ENCODE assay signal across 5 cellular contexts in genomic region chr7:4078580-4078979, GRCh38.
"Had no signal": no experiment of that assay in that cellular context is flagged by ENCODE, and none has a peak within 500 bp of the region (broad histone marks: within the 10 kb centered on the region; RNA-seq: fewer than 3 reads in every experiment).

No MANE protein-coding gene starts in this region.

- H3K9ac ChIP-seq: GM23248 had no signal

- H3K36me3 ChIP-seq: HAP-1 had no signal

- H2AFZ ChIP-seq: GM23248 had no signal

- H3K4me1 ChIP-seq: HAP-1 had no signal

- H3K4me3 ChIP-seq: GM23248, HAP-1 had no signal

- H3K27ac ChIP-seq: GM23248 had no signal

- DNase-seq: GM23248, GOT3, H7, HFFc6 had no signal

- H3K9me3 ChIP-seq: HAP-1 had no signal
